In genomic region chr4:102849579-102850104, GRCh38 we compare ENCODE assay signal across 1 cellular context.
TF ChIP-seq lines count a peak whose summit lies in the region.

No MANE protein-coding gene starts in this region.

TF ChIP-seq in HCT116, 20 proteins besides CTCF, POLR2A, EP300 and RAD21 (continued from another document):
- TF ChIP-seq REST (IDR thresholded peaks at IDR 0.05; ENCODE audit: low read depth) (no peak), ELF1 (IDR thresholded peaks at IDR 0.05; ENCODE audit: borderline replicate concordance, low read depth) (no peak), POLR2AphosphoS5 (IDR thresholded peaks at IDR 0.05; ENCODE audit: low read depth, low read length) (no peak)
